ENCODE assay signal across 12 cellular contexts in the genomic region with DNA sequence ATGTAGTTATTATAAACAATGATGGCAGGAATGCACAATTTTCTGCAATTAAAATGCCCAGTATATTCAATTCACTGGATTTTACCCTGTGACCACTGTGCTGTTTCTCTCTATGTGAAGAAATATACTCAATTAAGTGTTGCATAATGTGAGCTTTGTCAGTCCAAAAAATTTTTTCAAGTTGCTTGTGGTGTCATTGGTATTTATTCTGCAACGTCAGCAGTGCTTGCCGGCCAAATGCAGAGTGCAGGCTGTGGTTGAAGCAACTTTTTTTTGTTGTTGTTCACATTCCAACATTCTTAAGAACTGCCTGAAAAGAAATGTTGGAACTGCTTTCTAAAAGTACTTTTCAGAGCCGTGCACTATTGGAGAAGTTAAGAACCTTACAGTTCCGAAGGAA.
DNase-seq lines count a peak whose midpoint lies in the region; ATAC-seq and TF ChIP-seq lines count a peak whose summit lies in the region.
"Had no signal": no experiment of that assay in that cellular context is flagged by ENCODE, and none has a peak within 500 bp of the region (broad histone marks: within the 10 kb centered on the region; RNA-seq: fewer than 3 reads in every experiment).

No MANE protein-coding gene starts in this region.

- H3K4me1 ChIP-seq in fibroblast of lung (ENCODE audit: control insufficient read depth, extremely low read depth, insufficient read depth, low read length): no peaks in the 10 kb centered on the region
- H3K4me1 ChIP-seq in upper lobe of right lung: peaks cover 16% of the 10 kb centered on the region
- H3K4me1 ChIP-seq: parathyroid adenoma had no signal

- CTCF ChIA-PET in activated naive CD4-positive, alpha-beta T cell treated with anti-CD3 and anti-CD28 coated beads, Interleukin-2, amount 10 ng/mL, durations not matched to agents 7 days and 5 days (lab: Charles Lee): no interaction called here

- H3K27ac Mint-ChIP-seq in mesothelial cell of epicardium: peak overlapping the region; percentile 1
- H3K27ac Mint-ChIP-seq in activated naive CD4-positive, alpha-beta T cell treated with anti-CD3 and anti-CD28 coated beads, Interleukin-2, amount 10 ng/mL, durations not matched to agents 7 days and 5 days: no peak overlapping the region

- TF ChIP-seq CTCF in fibroblast of lung (conservative IDR thresholded peaks at IDR 0.05 in 1 of 2, IDR thresholded peaks at IDR 0.05 in 1 of 2; ENCODE audit: low read depth in 1 of 2, low read length in 2 of 2) (no peak), mesothelial cell of epicardium (IDR thresholded peaks at IDR 0.05; ENCODE audit: unreplicated experiment) (no peak), upper lobe of right lung (IDR thresholded peaks at IDR 0.05) (no peak)

- H3K9ac ChIP-seq in fibroblast of lung (ENCODE audit: insufficient read depth, low read length): no peak overlapping the region
- H3K9ac ChIP-seq: parathyroid adenoma had no signal

- no peak overlapping the region for H3K4me2 ChIP-seq in fibroblast of lung (ENCODE audit: extremely low read depth, insufficient read depth, low read length)

- peaks cover 44% of the 10 kb centered on the region for H3K4me1 Mint-ChIP-seq in mesothelial cell of epicardium
- H3K4me1 Mint-ChIP-seq in activated naive CD4-positive, alpha-beta T cell treated with anti-CD3 and anti-CD28 coated beads, Interleukin-2, amount 10 ng/mL, durations not matched to agents 7 days and 5 days: no peaks in the 10 kb centered on the region

- H3K27me3 Mint-ChIP-seq in mesothelial cell of epicardium (ENCODE audit: low read depth): no peaks in the 10 kb centered on the region
- H3K27me3 Mint-ChIP-seq in activated naive CD4-positive, alpha-beta T cell treated with anti-CD3 and anti-CD28 coated beads, Interleukin-2, amount 10 ng/mL, durations not matched to agents 7 days and 5 days: no peaks in the 10 kb centered on the region

- H3K4me3 ChIP-seq in MG63 (no peak overlapping the region), fibroblast of lung (replicated peaks in 1 of 4; ENCODE audit: control extremely low read depth in 1 of 4, insufficient read depth in 1 of 4, low read depth in 3 of 4, low read length in 4 of 4) (no peak overlapping the region), upper lobe of right lung (no peak overlapping the region)

- H3K9me3 ChIP-seq in MG63: no peaks in the 10 kb centered on the region
- no peaks in the 10 kb centered on the region for H3K9me3 ChIP-seq in fibroblast of lung (ENCODE audit: control insufficient read depth, insufficient read depth, low read depth, low read length)
- H3K9me3 ChIP-seq in upper lobe of right lung: no peaks in the 10 kb centered on the region

- H3K27ac ChIP-seq in fibroblast of lung (ENCODE audit: insufficient read depth, low read length) (no peak overlapping the region), upper lobe of right lung (no peak overlapping the region)
- H3K27ac ChIP-seq: parathyroid adenoma, RWPE1 had no signal

- H3K36me3 ChIP-seq in MG63: no peaks in the 10 kb centered on the region
- H3K36me3 ChIP-seq in fibroblast of lung (ENCODE audit: control insufficient read depth, insufficient read depth, low read length): no peaks in the 10 kb centered on the region
- H3K36me3 ChIP-seq in upper lobe of right lung: no peaks in the 10 kb centered on the region

- no peak overlapping the region for H3K4me3 Mint-ChIP-seq in mesothelial cell of epicardium
- H3K4me3 Mint-ChIP-seq in activated naive CD4-positive, alpha-beta T cell treated with anti-CD3 and anti-CD28 coated beads, Interleukin-2, amount 10 ng/mL, durations not matched to agents 7 days and 5 days: no peak overlapping the region

- peak; percentile 84 for ATAC-seq in upper lobe of right lung

- no peaks in the 10 kb centered on the region for H3K9me3 Mint-ChIP-seq in mesothelial cell of epicardium
- H3K9me3 Mint-ChIP-seq in activated naive CD4-positive, alpha-beta T cell treated with anti-CD3 and anti-CD28 coated beads, Interleukin-2, amount 10 ng/mL, durations not matched to agents 7 days and 5 days: no peaks in the 10 kb centered on the region

- no peaks in the 10 kb centered on the region for H3K79me2 ChIP-seq in fibroblast of lung (ENCODE audit: control insufficient read depth, insufficient read depth, low read length)
- H3K79me2 ChIP-seq: parathyroid adenoma had no signal

- H2AFZ ChIP-seq in fibroblast of lung (ENCODE audit: low read length): no peak overlapping the region
- H2AFZ ChIP-seq: parathyroid adenoma had no signal

- H4K20me1 ChIP-seq in fibroblast of lung (ENCODE audit: control insufficient read depth, extremely low read depth, insufficient read depth, low read length): no peaks in the 10 kb centered on the region

- H3K36me3 Mint-ChIP-seq in mesothelial cell of epicardium: no peaks in the 10 kb centered on the region
- H3K36me3 Mint-ChIP-seq in activated naive CD4-positive, alpha-beta T cell treated with anti-CD3 and anti-CD28 coated beads, Interleukin-2, amount 10 ng/mL, durations not matched to agents 7 days and 5 days: no peaks in the 10 kb centered on the region

- DNase-seq in MG63 (peak; percentile 65), fibroblast of lung (ENCODE audit: low read depth in 2 of 2) (peak; percentile 92 to 99), mesothelial cell of epicardium (ENCODE audit: low spot score in 2 of 2, unreplicated experiment in 2 of 2) (no peak), upper lobe of right lung (peak; percentile 74), NCI-H2029 treated with DMSO at 0.1 percent for 48 hours (lab: John Stamatoyannopoulos, UW) (no peak), SW480 (ENCODE audit: low spot score) (no peak)
- no peak for DNase-seq in activated naive CD4-positive, alpha-beta T cell treated with anti-CD3 and anti-CD28 coated beads, Interleukin-2, amount 10 ng/mL, durations not matched to agents 7 days and 5 days
- DNase-seq: activated CD4-positive, alpha-beta T cell treated with anti-CD3 and anti-CD28 coated beads, Interleukin-2, amount 50 U/mL, for 1 hour; NCI-H1436; stimulated activated CD8-positive, alpha-beta memory T cell treated with anti-CD3 and anti-CD28 coated beads, Interleukin-4, amount 100 ng/mL, for 48 hours had no signal

- intact Hi-C loops in upper lobe of right lung (cut with DNase I): no loop called here

- H3K27me3 ChIP-seq in MG63: no peaks in the 10 kb centered on the region
- H3K27me3 ChIP-seq in fibroblast of lung (ENCODE audit: control insufficient read depth, insufficient read depth, low read length): no peaks in the 10 kb centered on the region
- no peaks in the 10 kb centered on the region for H3K27me3 ChIP-seq in upper lobe of right lung

Comparison
In these comparisons a context has a peak if more than half of its experiments do, and no peak if none do; other contexts are left out.
1. DNase-seq: peak in MG63 (single experiment), fibroblast of lung (2 of 2) and upper lobe of right lung (single experiment); none in mesothelial cell of epicardium (0 of 2), NCI-H2029 treated with DMSO at 0.1 percent for 48 hours (single experiment), activated naive CD4-positive, alpha-beta T cell treated with anti-CD3 and anti-CD28 coated beads, Interleukin-2, amount 10 ng/mL, durations not matched to agents 7 days and 5 days (single experiment) and SW480 (single experiment).